8 cellular contexts compared by ENCODE assay signal in genomic region chr16:30659507-30660423, GRCh38. TPM values are rescaled to one million over a fixed set of nuclear protein-coding genes. Genes with fewer than 3 reads are reported as not detected.
DNase-seq lines count a peak whose midpoint lies in the region; ATAC-seq, FAIRE-seq and TF ChIP-seq lines count a peak whose summit lies in the region.

No MANE protein-coding gene starts in this region.

- peak overlapping the region; percentile 81 for H3K23ac ChIP-seq in neuronal stem cell (ENCODE audit: low read depth, low read length, poor library complexity)

- peak overlapping the region; percentile 92 for H3K18ac ChIP-seq in neuronal stem cell (ENCODE audit: low read length)

- TF ChIP-seq CTCF in fibroblast of lung (conservative IDR thresholded peaks at IDR 0.05 in 1 of 2, IDR thresholded peaks at IDR 0.05 in 1 of 2; ENCODE audit: low read depth in 1 of 2, low read length in 2 of 2), result peak in 1 of 2 donors; percentile 7

- H3K27me3 ChIP-seq in CD4-positive, CD25-positive, alpha-beta regulatory T cell (ENCODE audit: control insufficient read depth, insufficient read depth, low read length), result no peaks in the 10 kb centered on the region
- H3K27me3 ChIP-seq in Karpas-422 (ENCODE audit: low read length), result no peaks in the 10 kb centered on the region
- H3K27me3 ChIP-seq in fibroblast of lung (ENCODE audit: control insufficient read depth, insufficient read depth, low read length), result no peaks in the 10 kb centered on the region
- no peaks in the 10 kb centered on the region for H3K27me3 ChIP-seq in neuronal stem cell (ENCODE audit: control insufficient read depth in 3 of 3, insufficient read depth in 3 of 3, low read depth in 1 of 3, low read length in 3 of 3)

- H3K4me1 Mint-ChIP-seq in CD4-positive, CD25-positive, alpha-beta regulatory T cell, result peaks cover 12 to 52% (median 35%) of the 10 kb centered on the region in 4 donors

- H3K9ac ChIP-seq in Karpas-422 (ENCODE audit: low read length), result peak overlapping the region; percentile 84
- peak overlapping the region; percentile 99 for H3K9ac ChIP-seq in fibroblast of lung (ENCODE audit: insufficient read depth, low read length)
- peak overlapping the region; percentile 88 for H3K9ac ChIP-seq in neuronal stem cell (ENCODE audit: low read depth, low read length, poor library complexity)

- H3K27ac Mint-ChIP-seq in CD4-positive, CD25-positive, alpha-beta regulatory T cell, result peak overlapping the region; percentile 83 to 97 (median 91)

- no peak for FAIRE-seq in urothelium cell line (lab: Jason Lieb, UNC)

- peaks cover 56% of the 10 kb centered on the region for H3K4me1 ChIP-seq in CD4-positive, CD25-positive, alpha-beta regulatory T cell (ENCODE audit: control insufficient read depth, insufficient read depth, low read length, poor library complexity, severe bottlenecking)
- H3K4me1 ChIP-seq in Karpas-422 (ENCODE audit: low read length), result peaks cover 35% of the 10 kb centered on the region
- H3K4me1 ChIP-seq in fibroblast of lung (ENCODE audit: control insufficient read depth, extremely low read depth, insufficient read depth, low read length), result peaks cover 17% of the 10 kb centered on the region
- peaks cover 9 to 23% of the 10 kb centered on the region in 2 donors for H3K4me1 ChIP-seq in neuronal stem cell (ENCODE audit: control insufficient read depth in 2 of 2, insufficient read depth in 1 of 2, low read depth in 1 of 2, low read length in 2 of 2)

- no peak overlapping the region for H2BK12ac ChIP-seq in neuronal stem cell (ENCODE audit: low read length)

- H2AK5ac ChIP-seq in neuronal stem cell (ENCODE audit: low read depth, low read length), result peak overlapping the region; percentile 86

- peak overlapping the region; percentile 2 for H3K14ac ChIP-seq in neuronal stem cell (ENCODE audit: low read length)

- no peak overlapping the region for H2BK120ac ChIP-seq in neuronal stem cell (ENCODE audit: low read depth, low read length)

- WGBS in neuronal stem cell (ENCODE audit: extremely low coverage in 2 of 2, insufficient read length in 2 of 2, insufficient replicate concordance in 1 of 2), 2 donors, result no CpG with 5 or more reads among the region's 84 CpGs

- H2AFZ ChIP-seq in Karpas-422 (ENCODE audit: low read length) (no peak overlapping the region; the same call in 1 of the 2 replicates), fibroblast of lung (ENCODE audit: low read length) (no peak overlapping the region), neuronal stem cell (ENCODE audit: low read length) (peak overlapping the region; percentile 89)

- peak overlapping the region; percentile 100 for H3K4me2 ChIP-seq in Karpas-422 (ENCODE audit: low read depth, low read length, poor library complexity, severe bottlenecking)
- peak overlapping the region; percentile 100 for H3K4me2 ChIP-seq in fibroblast of lung (ENCODE audit: extremely low read depth, insufficient read depth, low read length)
- peak overlapping the region; percentile 91 for H3K4me2 ChIP-seq in neuronal stem cell (ENCODE audit: insufficient read depth, low read length, poor library complexity, severe bottlenecking)

- H3K27ac ChIP-seq in CD4-positive, CD25-positive, alpha-beta regulatory T cell (ENCODE audit: insufficient read depth, low read length, poor library complexity, severe bottlenecking), result peak overlapping the region; percentile 100
- H3K27ac ChIP-seq in Karpas-422 (ENCODE audit: low read length) (peak overlapping the region; percentile 88), fibroblast of lung (ENCODE audit: insufficient read depth, low read length) (peak overlapping the region; percentile 99), neuronal stem cell (replicated peaks; ENCODE audit: low read length) (peak overlapping the region; percentile 98)

- DNase-seq in CD4-positive, CD25-positive, alpha-beta regulatory T cell, result peak; percentile 42 to 58 (median 52)
- DNase-seq in Karpas-422 (peak; percentile 84), activated T-cell treated with anti-CD3 and anti-CD28 coated beads for 4 hours (peak; percentile 33), fibroblast of lung (ENCODE audit: low read depth in 2 of 2) (peak; percentile 5 to 26), neuronal stem cell (ENCODE audit: low spot score) (no peak), urothelium cell line (ENCODE audit: low spot score) (peak; percentile 15)

- H3K36me3 Mint-ChIP-seq in CD4-positive, CD25-positive, alpha-beta regulatory T cell, result peaks cover 33% of the 10 kb centered on the region

- H4K91ac ChIP-seq in neuronal stem cell (ENCODE audit: low read depth, low read length, poor library complexity), result no peak overlapping the region

- H3K4me3 Mint-ChIP-seq in CD4-positive, CD25-positive, alpha-beta regulatory T cell, result peak overlapping the region; percentile 88 to 93 (median 90)

- H2BK5ac ChIP-seq in neuronal stem cell (ENCODE audit: low read length), result peak overlapping the region; percentile 72

- no peaks in the 10 kb centered on the region for H3K9me3 ChIP-seq in CD4-positive, CD25-positive, alpha-beta regulatory T cell (ENCODE audit: control insufficient read depth in 2 of 2, low read length in 2 of 2)
- H3K9me3 ChIP-seq in Karpas-422 (ENCODE audit: low read length), result no peaks in the 10 kb centered on the region
- no peaks in the 10 kb centered on the region for H3K9me3 ChIP-seq in fibroblast of lung (ENCODE audit: control insufficient read depth, insufficient read depth, low read depth, low read length)
- no peaks in the 10 kb centered on the region for H3K9me3 ChIP-seq in neuronal stem cell (replicated peaks in 1 of 2; ENCODE audit: control insufficient read depth in 2 of 2, insufficient read depth in 1 of 2, low read depth in 1 of 2, low read length in 2 of 2)

- no peak overlapping the region for H4K8ac ChIP-seq in neuronal stem cell (ENCODE audit: low read depth, low read length)

- H4K20me1 ChIP-seq in Karpas-422 (ENCODE audit: insufficient read depth, low read depth, low read length) (peaks cover 7% of the 10 kb centered on the region; the same call in 1 of the 2 replicates), fibroblast of lung (ENCODE audit: control insufficient read depth, extremely low read depth, insufficient read depth, low read length) (no peaks in the 10 kb centered on the region)

- no peak overlapping the region for H3K4ac ChIP-seq in neuronal stem cell (ENCODE audit: low read length)

- H3K9me2 ChIP-seq in Karpas-422 (replicated peaks; ENCODE audit: insufficient read depth, low read length), result no peaks in the 10 kb centered on the region

- no peaks in the 10 kb centered on the region for H3K9me3 Mint-ChIP-seq in CD4-positive, CD25-positive, alpha-beta regulatory T cell

- peaks cover 42% of the 10 kb centered on the region for H3K79me2 ChIP-seq in Karpas-422 (ENCODE audit: low read length)
- peaks cover 47% of the 10 kb centered on the region for H3K79me2 ChIP-seq in fibroblast of lung (ENCODE audit: control insufficient read depth, insufficient read depth, low read length)

- H3K79me1 ChIP-seq in neuronal stem cell (ENCODE audit: low read depth, low read length), result peaks cover 7% of the 10 kb centered on the region

- peak overlapping the region; percentile 82 for H3K4me3 ChIP-seq in CD4-positive, CD25-positive, alpha-beta regulatory T cell (ENCODE audit: low read depth, low read length)
- H3K4me3 ChIP-seq in Karpas-422 (ENCODE audit: low read length) (peak overlapping the region; percentile 95), fibroblast of lung (replicated peaks in 1 of 4; ENCODE audit: control extremely low read depth in 1 of 4, insufficient read depth in 1 of 4, low read depth in 3 of 4, low read length in 4 of 4) (peak overlapping the region; percentile 73 to 89 (median 81)), neuronal stem cell (ENCODE audit: low read length in 2 of 2) (peak overlapping the region; percentile 70 to 91)

- H3K27me3 Mint-ChIP-seq in CD4-positive, CD25-positive, alpha-beta regulatory T cell, result no peaks in the 10 kb centered on the region

- no peak for ATAC-seq in CD4-positive, CD25-positive, alpha-beta regulatory T cell (ENCODE audit: low read depth in 2 of 2)
- no peak for ATAC-seq in HG02623 (IDR thresholded peaks at IDR 0.05; ENCODE audit: unreplicated experiment)
- no peak for ATAC-seq in HG03342 (IDR thresholded peaks at IDR 0.05; ENCODE audit: unreplicated experiment)

- H3K36me3 ChIP-seq in CD4-positive, CD25-positive, alpha-beta regulatory T cell (ENCODE audit: control insufficient read depth, insufficient read depth, low read length), result peaks cover 50% of the 10 kb centered on the region
- peaks cover 33% of the 10 kb centered on the region for H3K36me3 ChIP-seq in Karpas-422 (ENCODE audit: insufficient read depth, low read length)
- H3K36me3 ChIP-seq in fibroblast of lung (ENCODE audit: control insufficient read depth, insufficient read depth, low read length), result peaks cover 30% of the 10 kb centered on the region
- peaks cover 45 to 66% of the 10 kb centered on the region in 2 donors for H3K36me3 ChIP-seq in neuronal stem cell (replicated peaks in 1 of 2; ENCODE audit: control insufficient read depth in 2 of 2, insufficient read depth in 2 of 2, low read length in 2 of 2)

- no peak overlapping the region for H2BK15ac ChIP-seq in neuronal stem cell (ENCODE audit: low read length)

RNA-seq across cellular contexts. Expression of gene FBRS, which starts 1.5 kb away (rescaled TPM):
- total RNA-seq in CD4-positive, CD25-positive, alpha-beta regulatory T cell, result 179 TPM
- 1 to 10 TPM; 2.3 to 4.2 (median 3.3) TPM for polyA plus RNA-seq in CD4-positive, CD25-positive, alpha-beta regulatory T cell
- total RNA-seq in Karpas-422 (2014; rRNA removed; shearing (Covaris generic); ENCODE audit: low replicate concordance), result 32.9 and 36.1 TPM in 2 replicates
- 16.7 and 20.8 TPM in 2 replicates for total RNA-seq in fibroblast of lung
- polyA plus RNA-seq in fibroblast of lung, result 5.5 and 8.2 TPM in 2 replicates
- polyA plus RNA-seq in fibroblast of lung (2012), result 27.3 and 36.0 TPM in 2 replicates
- polyA minus RNA-seq in fibroblast of lung (ENCODE audit: low replicate concordance), result 24.0 and 37.3 TPM in 2 replicates
- 30.9 TPM for polyA plus RNA-seq in neuronal stem cell (2013, experiment 1 of 2)
- 31.8 TPM for polyA plus RNA-seq in neuronal stem cell (2013, experiment 2 of 2)

RNA-seq across cellular contexts. Expression of gene PRR14, which starts 9.0 kb away (rescaled TPM):
- total RNA-seq in CD4-positive, CD25-positive, alpha-beta regulatory T cell, result 104 TPM
- polyA plus RNA-seq in CD4-positive, CD25-positive, alpha-beta regulatory T cell, result 10 to 100 TPM; 12.7 to 15.5 (median 13.8) TPM
- 17.4 and 42.0 TPM in 2 replicates for total RNA-seq in Karpas-422 (2014; rRNA removed; shearing (Covaris generic); ENCODE audit: low replicate concordance)
- 5.9 and 6.6 TPM in 2 replicates for total RNA-seq in fibroblast of lung
- 2.5 and 4.7 TPM in 2 replicates for polyA plus RNA-seq in fibroblast of lung
- 13.5 and 28.4 TPM in 2 replicates for polyA plus RNA-seq in fibroblast of lung (2012)
- polyA minus RNA-seq in fibroblast of lung (ENCODE audit: low replicate concordance), result 2.8 and 9.5 TPM in 2 replicates
- polyA plus RNA-seq in neuronal stem cell (2013, experiment 1 of 2), result 52.4 TPM
- polyA plus RNA-seq in neuronal stem cell (2013, experiment 2 of 2), result 55.2 TPM

RNA-seq across cellular contexts. Expression of gene SRCAP, which starts 39.2 kb away (rescaled TPM):
- 83.0 TPM for total RNA-seq in CD4-positive, CD25-positive, alpha-beta regulatory T cell
- 10 to 100 TPM in 1 of 4 donors, 1 to 10 TPM in 3; 4.9 to 12.4 (median 7.5) TPM for polyA plus RNA-seq in CD4-positive, CD25-positive, alpha-beta regulatory T cell
- total RNA-seq in Karpas-422 (2014; rRNA removed; shearing (Covaris generic); ENCODE audit: low replicate concordance), result 13.2 and 21.2 TPM in 2 replicates
- total RNA-seq in fibroblast of lung, result 11.3 and 14.2 TPM in 2 replicates
- 3.5 and 6.4 TPM in 2 replicates for polyA plus RNA-seq in fibroblast of lung
- polyA plus RNA-seq in fibroblast of lung (2012), result 12.1 and 17.8 TPM in 2 replicates
- polyA minus RNA-seq in fibroblast of lung (ENCODE audit: low replicate concordance), result 98.0 and 100 TPM in 2 replicates
- polyA plus RNA-seq in neuronal stem cell (2013, experiment 1 of 2), result 15.9 TPM
- polyA plus RNA-seq in neuronal stem cell (2013, experiment 2 of 2), result 17.9 TPM

RNA-seq across cellular contexts. Expression of gene ZNF689, which starts 49.6 kb away (rescaled TPM):
- 14.0 TPM for total RNA-seq in CD4-positive, CD25-positive, alpha-beta regulatory T cell
- polyA plus RNA-seq in CD4-positive, CD25-positive, alpha-beta regulatory T cell, result 10 to 100 TPM in 2 of 4 donors, 1 to 10 TPM in 2; 8.1 to 16.0 (median 12.2) TPM
- total RNA-seq in Karpas-422 (2014; rRNA removed; shearing (Covaris generic); ENCODE audit: low replicate concordance), result 6.9 and 7.5 TPM in 2 replicates
- 4.6 and 6.1 TPM in 2 replicates for total RNA-seq in fibroblast of lung
- polyA plus RNA-seq in fibroblast of lung, result 3.5 and 4.2 TPM in 2 replicates
- 3.6 and 4.7 TPM in 2 replicates for polyA plus RNA-seq in fibroblast of lung (2012)
- polyA minus RNA-seq in fibroblast of lung (ENCODE audit: low replicate concordance), result 12.1 and 12.2 TPM in 2 replicates
- polyA plus RNA-seq in neuronal stem cell (2013, experiment 1 of 2), result 17.0 TPM
- 18.5 TPM for polyA plus RNA-seq in neuronal stem cell (2013, experiment 2 of 2)
